11 cellular contexts compared by ENCODE assay signal in genomic region chr3:66609660-66610547, GRCh38.
DNase-seq lines count a peak whose midpoint lies in the region; TF ChIP-seq lines count a peak whose summit lies in the region.
"Had no signal": no experiment of that assay in that cellular context is flagged by ENCODE, and none has a peak within 500 bp of the region (broad histone marks: within the 10 kb centered on the region; RNA-seq: fewer than 3 reads in every experiment).

No MANE protein-coding gene starts in this region.

- 76 to 80% methylated on average over 8 of the region's 8 CpGs for WGBS in thyroid gland, 2 donors
- 88% methylated on average over 8 of the region's 8 CpGs for WGBS in esophagus muscularis mucosa

- no peak for TF ChIP-seq CTCF in fibroblast of pulmonary artery (IDR thresholded peaks at IDR 0.05; ENCODE audit: low read length, missing control alignments)
- no peak for TF ChIP-seq CTCF in thyroid gland (IDR thresholded peaks at IDR 0.05)
- no peak for TF ChIP-seq CTCF in esophagus muscularis mucosa (IDR thresholded peaks at IDR 0.05)

- H3K27ac ChIP-seq in thyroid gland, result no peak overlapping the region
- H3K27ac ChIP-seq in esophagus muscularis mucosa (replicated peaks in 1 of 4), result no peak overlapping the region

- peak; percentile 4; the same call in 1 of the 2 replicates for TF ChIP-seq RAD21 in Ishikawa (IDR thresholded peaks at IDR 0.05; ENCODE audit: low read depth)

- no peaks in the 10 kb centered on the region for H3K36me3 ChIP-seq in thyroid gland
- H3K36me3 ChIP-seq in esophagus muscularis mucosa, result no peaks in the 10 kb centered on the region

- H3K27me3 ChIP-seq in thyroid gland, result no peaks in the 10 kb centered on the region
- H3K27me3 ChIP-seq in esophagus muscularis mucosa, result no peaks in the 10 kb centered on the region

- H3K4me3 ChIP-seq in fibroblast of pulmonary artery (replicated peaks; ENCODE audit: low read depth, low read length) (no peak overlapping the region), thyroid gland (replicated peaks in 1 of 3) (no peak overlapping the region), esophagus muscularis mucosa (no peak overlapping the region)
- H3K4me3 ChIP-seq: GM12878 had no signal

- intact Hi-C loops in thyroid gland (cut with DNase I) (no loop called here), esophagus muscularis mucosa (cut with DNase I) (no loop called here)

- TF ChIP-seq POLR2A in thyroid gland (IDR thresholded peaks at IDR 0.05) (no peak), esophagus muscularis mucosa (IDR thresholded peaks at IDR 0.05; ENCODE audit: low read depth) (no peak)

- H3K9me3 ChIP-seq in thyroid gland, result no peaks in the 10 kb centered on the region
- H3K9me3 ChIP-seq in esophagus muscularis mucosa, result no peaks in the 10 kb centered on the region

- peak; percentile 81 for DNase-seq in RPMI7951 (ENCODE audit: low read depth)
- peak; percentile 59 for DNase-seq in fibroblast of pulmonary artery (ENCODE audit: low read depth)
- peak; percentile 14 to 20 for DNase-seq in thyroid gland
- DNase-seq in HCEC 1CT, result no peak
- DNase-seq in AML-193 (lab: John Stamatoyannopoulos, UW), result no peak
- no peak for DNase-seq in esophagus muscularis mucosa (ENCODE audit: extremely low spot score)
- DNase-seq: activated CD4-positive, CD25-positive, alpha-beta regulatory T cell treated with anti-CD3 and anti-CD28 coated beads, Interleukin-2, amount 50 U/mL, for 72 hours; cerebellar nuclear complex; MM.1S had no signal

- TF ChIP-seq EP300 in Ishikawa (IDR thresholded peaks at IDR 0.05; ENCODE audit: borderline replicate concordance) (peak; percentile 72; the same call in 1 of the 2 replicates), esophagus muscularis mucosa (IDR thresholded peaks at IDR 0.05) (no peak)

- H3K4me1 ChIP-seq in thyroid gland (no peaks in the 10 kb centered on the region), esophagus muscularis mucosa (no peaks in the 10 kb centered on the region)

TF ChIP-seq in Ishikawa, 13 proteins besides CTCF, POLR2A, EP300 and RAD21:
- TF ChIP-seq TCF12 (IDR thresholded peaks at IDR 0.05; ENCODE audit: low read depth) (peak; percentile 77), TEAD4 (IDR thresholded peaks at IDR 0.05) (peak; percentile 85), CREB1 (IDR thresholded peaks at IDR 0.05; ENCODE audit: low read depth) (no peak), EGR1 (IDR thresholded peaks at IDR 0.05) (no peak), NFIC (IDR thresholded peaks at IDR 0.05) (peak; percentile 79), MAX (IDR thresholded peaks at IDR 0.05) (no peak), TAF1 (IDR thresholded peaks at IDR 0.05; ENCODE audit: low read depth) (no peak), FOXM1 (IDR thresholded peaks at IDR 0.05; ENCODE audit: borderline replicate concordance, low read depth) (peak; percentile 44; the same call in 1 of the 2 replicates), REST (IDR thresholded peaks at IDR 0.05; ENCODE audit: low read depth) (no peak), ZBTB7A (IDR thresholded peaks at IDR 0.05; ENCODE audit: low read depth) (peak; percentile 35; the same call in 1 of the 2 replicates), USF1 (IDR thresholded peaks at IDR 0.05) (no peak), CEBPB (IDR thresholded peaks at IDR 0.05) (peak; percentile 3; the same call in 1 of the 2 replicates), YY1 (IDR thresholded peaks at IDR 0.05; ENCODE audit: low read depth) (0 out of 2 replicates have a peak, but pooled peaks have one; percentile 21)

Comparison
In these comparisons a context has a peak if more than half of its experiments do, and no peak if none do; other contexts are left out.
1. DNase-seq: peak in RPMI7951 (single experiment), fibroblast of pulmonary artery (single experiment) and thyroid gland (2 of 2); none in HCEC 1CT (single experiment), AML-193 (0 of 2) and esophagus muscularis mucosa (single experiment).